Comparison of ENCODE assay signal across 1 cellular context in genomic region chr22:28741200-28741757, GRCh38.
TF ChIP-seq lines count a peak whose summit lies in the region.

No MANE protein-coding gene starts in this region.

TF ChIP-seq in HEK293, 187 proteins besides CTCF, POLR2A, EP300 and RAD21 (continued from another document and continues in another):
- TF ChIP-seq ZNF645 (tag by site-specific recombination; IDR thresholded peaks at IDR 0.05) (no peak), ZNF639 (tag by site-specific recombination; IDR thresholded peaks at IDR 0.05) (no peak; the same call in 1 of the 2 replicates), KLF16 (tag by site-specific recombination; IDR thresholded peaks at IDR 0.05) (0 out of 2 replicates have a peak, but pooled peaks have one; percentile 10), AEBP2 (tag by site-specific recombination; IDR thresholded peaks at IDR 0.05; ENCODE audit: borderline replicate concordance) (no peak), ZBTB20 (tag by site-specific recombination; IDR thresholded peaks at IDR 0.05) (no peak), ZNF664 (tag by site-specific recombination; IDR thresholded peaks at IDR 0.05) (no peak), ZBTB8A (tag by site-specific recombination; IDR thresholded peaks at IDR 0.05) (peak; percentile 27; the same call in 1 of the 2 replicates), ZNF830 (tag by site-specific recombination; IDR thresholded peaks at IDR 0.05; ENCODE audit: low read depth) (no peak), ZSCAN18 (tag by site-specific recombination; IDR thresholded peaks at IDR 0.05) (no peak), ZIC2 (tag by site-specific recombination; IDR thresholded peaks at IDR 0.05) (no peak), REST (tag by site-specific recombination; IDR thresholded peaks at IDR 0.05) (no peak), ZNF837 (tag by site-specific recombination; IDR thresholded peaks at IDR 0.05) (no peak), ZNF596 (tag by site-specific recombination; IDR thresholded peaks at IDR 0.05) (no peak), HIC1 (tag by site-specific recombination; IDR thresholded peaks at IDR 0.05) (no peak), ZNF785 (tag by site-specific recombination; IDR thresholded peaks at IDR 0.05) (no peak), KLF7 (tag by site-specific recombination; IDR thresholded peaks at IDR 0.05; ENCODE audit: borderline replicate concordance) (0 out of 2 replicates have a peak, but pooled peaks have one; percentile 37), ZSCAN30 (tag by site-specific recombination; IDR thresholded peaks at IDR 0.05) (peak; percentile 42), ZNF549 (tag by site-specific recombination; IDR thresholded peaks at IDR 0.05) (no peak), RBAK (tag by site-specific recombination; IDR thresholded peaks at IDR 0.05) (no peak), ZNF623 (tag by site-specific recombination; IDR thresholded peaks at IDR 0.05) (no peak), ZNF26 (tag by site-specific recombination; IDR thresholded peaks at IDR 0.05) (no peak), ZNF677 (tag by site-specific recombination; IDR thresholded peaks at IDR 0.05) (no peak), ZFP37 (tag by site-specific recombination; IDR thresholded peaks at IDR 0.05) (no peak), PRDM10 (tag by site-specific recombination; IDR thresholded peaks at IDR 0.05) (no peak), SETDB1 (IDR thresholded peaks at IDR 0.05; ENCODE audit: insufficient read length, low read length) (no peak), PRDM1 (tag by site-specific recombination; IDR thresholded peaks at IDR 0.05) (no peak), ZNF555 (tag by site-specific recombination; conservative IDR thresholded peaks at IDR 0.05) (no peak), HOXA7 (CRISPR knock-in tag; IDR thresholded peaks at IDR 0.05; ENCODE audit: borderline replicate concordance) (no peak), INSM2 (tag by site-specific recombination; IDR thresholded peaks at IDR 0.05) (0 out of 2 replicates have a peak, but pooled peaks have one; percentile 23), ZNF548 (tag by site-specific recombination; IDR thresholded peaks at IDR 0.05) (no peak), ZNF394 (tag by site-specific recombination; IDR thresholded peaks at IDR 0.05; ENCODE audit: borderline replicate concordance) (peak; percentile 50; the same call in 1 of the 2 replicates), ZBTB1 (tag by site-specific recombination; IDR thresholded peaks at IDR 0.05) (0 out of 2 replicates have a peak, but pooled peaks have one; percentile 26), ZNF747 (tag by site-specific recombination; IDR thresholded peaks at IDR 0.05) (no peak), IKZF3 (tag by site-specific recombination; IDR thresholded peaks at IDR 0.05) (no peak), ZBTB6 (tag by site-specific recombination; IDR thresholded peaks at IDR 0.05) (no peak), WT1 (tag by site-specific recombination; IDR thresholded peaks at IDR 0.05) (0 out of 2 replicates have a peak, but pooled peaks have one; percentile 12), SP2 (tag by site-specific recombination; IDR thresholded peaks at IDR 0.05) (no peak), ZNF580 (tag by site-specific recombination; IDR thresholded peaks at IDR 0.05) (no peak), ZNF19 (tag by site-specific recombination; IDR thresholded peaks at IDR 0.05; ENCODE audit: low read depth) (no peak)
